Comparison of ENCODE assay signal across 8 cellular contexts in genomic region chr16:85306071-85306792, GRCh38.
DNase-seq lines count a peak whose midpoint lies in the region; ATAC-seq lines count a peak whose summit lies in the region.

No MANE protein-coding gene starts in this region.

- CTCF ChIA-PET in activated CD4-positive, alpha-beta memory T cell treated with anti-CD3 and anti-CD28 coated beads for 36 hours (lab: Charles Lee) = interaction anchor here (0.6 to 1.4 kb wide), 5 partner anchors 9 to 310 kb away, joined by 3 to 7 read pairs (median 3); no protein-coding TSS in a partner anchor

- no peaks in the 10 kb centered on the region for H3K36me3 ChIP-seq in BLaER1 treated with 17β-estradiol and CSF1 and Interleukin-3, amounts not matched to agents 10 nM and 100 nM

- peaks cover 76 to 100% (median 97%) of the 10 kb centered on the region in 10 experiments for H3K4me1 ChIP-seq in BLaER1 treated with 17β-estradiol and CSF1 and Interleukin-3, amounts not matched to agents 10 nM and 100 nM

- no peaks in the 10 kb centered on the region for H3K36me3 Mint-ChIP-seq in activated CD4-positive, alpha-beta memory T cell treated with anti-CD3 and anti-CD28 coated beads for 36 hours
- no peaks in the 10 kb centered on the region for H3K36me3 Mint-ChIP-seq in stimulated activated naive B cell treated with anti-CD40 and anti-IgM and Interleukin-4, amounts not matched to agents 10 μg/mL and 1 μg/mL and 100 μg/mL, for 72 hours

- H3K27ac ChIP-seq in BLaER1 treated with 17β-estradiol and CSF1 and Interleukin-3, amounts not matched to agents 10 nM and 100 nM = peak overlapping the region in 10 of 11 experiments; percentile 18 to 95 (median 50); a peak in 16 of 22 replicates

- peak; percentile 58 for ATAC-seq in GM21447 (IDR thresholded peaks at IDR 0.05; ENCODE audit: unreplicated experiment)
- peak; percentile 81 to 84 for ATAC-seq in stimulated activated naive B cell treated with anti-CD40 and anti-IgM and Interleukin-4, amounts not matched to agents 10 μg/mL and 1 μg/mL and 100 μg/mL, for 72 hours (replicated peaks)

- 0 out of 22 replicates have a peak, but pooled peaks cover 0 to 3% (median 0%) of the 10 kb centered on the region in 11 experiments for H3K27me3 ChIP-seq in BLaER1 treated with 17β-estradiol and CSF1 and Interleukin-3, amounts not matched to agents 10 nM and 100 nM

- DNase-seq in M059J (ENCODE audit: low read depth) (peak; percentile 87), mucosa of gallbladder (ENCODE audit: low spot score) (peak; percentile 89), DMS 273 treated with DMSO at 0.1 percent for 48 hours (lab: John Stamatoyannopoulos, UW) (no peak)
- DNase-seq in activated CD4-positive, alpha-beta memory T cell treated with anti-CD3 and anti-CD28 coated beads for 36 hours = peak; percentile 93
- peak; percentile 56 for DNase-seq in effector CD4-positive, alpha-beta T cell
- DNase-seq in stimulated activated naive B cell treated with anti-CD40 and anti-IgM and Interleukin-4, amounts not matched to agents 10 μg/mL and 1 μg/mL and 100 μg/mL, for 72 hours = peak; percentile 83

- H3K9me3 Mint-ChIP-seq in activated CD4-positive, alpha-beta memory T cell treated with anti-CD3 and anti-CD28 coated beads for 36 hours = no peaks in the 10 kb centered on the region
- H3K9me3 Mint-ChIP-seq in stimulated activated naive B cell treated with anti-CD40 and anti-IgM and Interleukin-4, amounts not matched to agents 10 μg/mL and 1 μg/mL and 100 μg/mL, for 72 hours = no peaks in the 10 kb centered on the region

- H3K4me3 Mint-ChIP-seq in activated CD4-positive, alpha-beta memory T cell treated with anti-CD3 and anti-CD28 coated beads for 36 hours = no peak overlapping the region
- H3K4me3 Mint-ChIP-seq in stimulated activated naive B cell treated with anti-CD40 and anti-IgM and Interleukin-4, amounts not matched to agents 10 μg/mL and 1 μg/mL and 100 μg/mL, for 72 hours = peak overlapping the region; percentile 37 to 46

- H3K27ac Mint-ChIP-seq in activated CD4-positive, alpha-beta memory T cell treated with anti-CD3 and anti-CD28 coated beads for 36 hours = peak overlapping the region; percentile 79
- peak overlapping the region; percentile 92 for H3K27ac Mint-ChIP-seq in stimulated activated naive B cell treated with anti-CD40 and anti-IgM and Interleukin-4, amounts not matched to agents 10 μg/mL and 1 μg/mL and 100 μg/mL, for 72 hours

- peaks cover 34% of the 10 kb centered on the region for H3K4me1 Mint-ChIP-seq in activated CD4-positive, alpha-beta memory T cell treated with anti-CD3 and anti-CD28 coated beads for 36 hours (ENCODE audit: low read depth)
- peaks cover 52 to 76% of the 10 kb centered on the region in 2 donors for H3K4me1 Mint-ChIP-seq in stimulated activated naive B cell treated with anti-CD40 and anti-IgM and Interleukin-4, amounts not matched to agents 10 μg/mL and 1 μg/mL and 100 μg/mL, for 72 hours

- H3K27me3 Mint-ChIP-seq in activated CD4-positive, alpha-beta memory T cell treated with anti-CD3 and anti-CD28 coated beads for 36 hours = peaks cover 6% of the 10 kb centered on the region
- no peaks in the 10 kb centered on the region for H3K27me3 Mint-ChIP-seq in stimulated activated naive B cell treated with anti-CD40 and anti-IgM and Interleukin-4, amounts not matched to agents 10 μg/mL and 1 μg/mL and 100 μg/mL, for 72 hours

- intact Hi-C loops in activated CD4-positive, alpha-beta memory T cell treated with anti-CD3 and anti-CD28 coated beads for 36 hours (cut with micrococcal nuclease) = loop anchor here (10.0 kb wide), 1 partner anchor 309 kb away; the partner anchor contains the start of gene GSE1

- peak overlapping the region in 6 of 11 experiments; percentile 11 to 53 (median 39); a peak in 9 of 22 replicates for H3K9ac ChIP-seq in BLaER1 treated with 17β-estradiol and CSF1 and Interleukin-3, amounts not matched to agents 10 nM and 100 nM

- H3K4me3 ChIP-seq in BLaER1 treated with 17β-estradiol and CSF1 and Interleukin-3, amounts not matched to agents 10 nM and 100 nM = no peak overlapping the region

- H3K4me2 ChIP-seq in BLaER1 treated with 17β-estradiol and CSF1 and Interleukin-3, amounts not matched to agents 10 nM and 100 nM = peak overlapping the region; percentile 95 to 100 (median 98)

- no peaks in the 10 kb centered on the region for H3K9me3 ChIP-seq in BLaER1 treated with 17β-estradiol and CSF1 and Interleukin-3, amounts not matched to agents 10 nM and 100 nM (replicated peaks in 1 of 11)

- POLR2A ChIA-PET in activated CD4-positive, alpha-beta memory T cell treated with anti-CD3 and anti-CD28 coated beads for 36 hours (lab: Charles Lee) = no interaction called here

- peaks cover 0 to 6% (median 0%) of the 10 kb centered on the region in 11 experiments; a peak in 2 of 22 replicates for H4K20me1 ChIP-seq in BLaER1 treated with 17β-estradiol and CSF1 and Interleukin-3, amounts not matched to agents 10 nM and 100 nM
